In the genomic region with DNA sequence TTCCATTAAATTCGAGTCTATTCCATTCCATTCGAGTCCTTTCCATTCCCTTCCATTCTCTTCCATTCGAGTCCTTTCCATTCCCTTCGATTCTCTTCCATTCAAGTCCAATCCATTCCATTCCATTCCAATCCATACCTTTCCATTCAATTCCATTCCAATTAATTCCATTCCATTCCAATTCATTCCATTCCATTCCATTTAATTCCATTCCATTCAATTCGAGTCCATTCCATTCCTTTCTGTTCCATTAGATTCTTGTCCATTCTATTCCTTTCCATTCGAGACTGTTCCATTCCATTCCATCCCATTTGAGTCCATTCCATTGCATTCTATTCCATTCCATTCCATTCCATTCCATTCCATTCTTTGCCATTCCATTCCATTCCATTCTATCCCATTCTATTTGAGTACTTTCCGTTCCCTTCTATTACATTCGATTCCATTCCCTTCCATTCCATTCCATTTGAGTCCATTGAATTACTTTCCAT, we compare ENCODE assay signal across 37 cellular contexts.
"Had no signal": no experiment of that assay in that cellular context is flagged by ENCODE, and none has a peak within 500 bp of the region (broad histone marks: within the 10 kb centered on the region; RNA-seq: fewer than 3 reads in every experiment).

No MANE protein-coding gene starts in this region.

- H3K4me3 ChIP-seq: adrenal gland, body of pancreas, breast epithelium had no signal

- H3K36me3 ChIP-seq: adrenal gland, brain microvascular endothelial cell, breast epithelium, WERI-Rb-1 had no signal

- H3K27ac Mint-ChIP-seq: activated B cell treated with CpG ODN at 0.5 μM for 24 hours; activated CD4-positive, alpha-beta memory T cell treated with anti-CD3 and anti-CD28 coated beads for 36 hours; activated CD4-positive, alpha-beta T cell treated with anti-CD3 and anti-CD28 coated beads, Interleukin-2, amount 10 ng/mL, durations not matched to agents 24 days and 14 days; activated CD8-positive, alpha-beta T cell treated with anti-CD3 and anti-CD28 coated beads for 36 hours; activated naive CD4-positive, alpha-beta T cell treated with anti-CD3 and anti-CD28 coated beads for 36 hours; activated naive CD4-positive, alpha-beta T cell treated with anti-CD3 and anti-CD28 coated beads, Interleukin-2, amount 50 U/mL, for 72 hours; activated naive CD8-positive, alpha-beta T cell treated with anti-CD3 and anti-CD28 coated beads for 36 hours; activated T-cell treated with anti-CD3 and anti-CD28 coated beads, Interleukin-2, amount 50 U/mL, for 72 hours; activated T-helper 1 cell treated with anti-CD3 and anti-CD28 coated beads, Interleukin-12 subunit alpha, Interleukin-12 subunit beta, Interleukin-2, Interleukin-4 antibody, amounts not matched to agents 30 ng/mL and 10 ng/mL and 1 ng/mL, durations not matched to agents 14 hours and 24 hours and 36 hours; activated T-helper 17 cell treated with anti-CD3 and anti-CD28 coated beads, Interleukin-2, amount 50 U/mL, for 72 hours; T-helper 1 cell treated with Interleukin-12 subunit alpha and Interleukin-12 subunit beta and Interleukin-4 antibody, amounts not matched to agents 30 μg/mL and 1 μg/mL, for 36 hours; T-helper 2 cell treated with Interferon-gamma antibody and Interleukin-4, amounts not matched to agents 5 μg/mL and 100 μg/mL, for 36 hours had no signal

- H3K4me3 Mint-ChIP-seq: activated B cell treated with CpG ODN at 0.5 μM for 24 hours; activated CD4-positive, alpha-beta memory T cell treated with anti-CD3 and anti-CD28 coated beads for 36 hours; activated CD4-positive, alpha-beta T cell treated with anti-CD3 and anti-CD28 coated beads, Interleukin-2, amount 10 ng/mL, durations not matched to agents 24 days and 14 days; activated CD8-positive, alpha-beta T cell treated with anti-CD3 and anti-CD28 coated beads for 36 hours; activated naive CD4-positive, alpha-beta T cell treated with anti-CD3 and anti-CD28 coated beads for 36 hours; activated naive CD8-positive, alpha-beta T cell treated with anti-CD3 and anti-CD28 coated beads for 36 hours; activated T-cell treated with anti-CD3 and anti-CD28 coated beads, Interleukin-2, amount 50 U/mL, for 4 hours; activated T-cell treated with anti-CD3 and anti-CD28 coated beads, Interleukin-2, amount 50 U/mL, for 72 hours; activated T-helper 1 cell treated with anti-CD3 and anti-CD28 coated beads, Interleukin-12 subunit alpha, Interleukin-12 subunit beta, Interleukin-2, Interleukin-4 antibody, amounts not matched to agents 30 ng/mL and 10 ng/mL and 1 ng/mL, durations not matched to agents 14 hours and 24 hours and 36 hours; activated T-helper 17 cell treated with anti-CD3 and anti-CD28 coated beads, Interleukin-2, amount 50 U/mL, for 72 hours; T-helper 1 cell treated with Interleukin-12 subunit alpha and Interleukin-12 subunit beta and Interleukin-4 antibody, amounts not matched to agents 30 μg/mL and 1 μg/mL, for 36 hours; T-helper 2 cell treated with Interferon-gamma antibody and Interleukin-4, amounts not matched to agents 5 μg/mL and 100 μg/mL, for 36 hours had no signal

- DNase-seq: activated B cell treated with CpG ODN at 0.5 μM for 24 hours; activated CD4-positive, alpha-beta memory T cell treated with anti-CD3 and anti-CD28 coated beads for 36 hours; activated CD4-positive, alpha-beta T cell treated with anti-CD3 and anti-CD28 coated beads for 4 hours; activated CD4-positive, alpha-beta T cell treated with anti-CD3 and anti-CD28 coated beads, Interleukin-2, amount 10 ng/mL, durations not matched to agents 24 days and 14 days; activated CD4-positive, alpha-beta T cell treated with anti-CD3 and anti-CD28 coated beads, Interleukin-2, amount 50 U/mL, for 1 hour; activated CD4-positive, alpha-beta T cell treated with anti-CD3 and anti-CD28 coated beads, Interleukin-2, amount 50 U/mL, for 4 hours; activated CD4-positive, CD25-positive, alpha-beta regulatory T cell treated with anti-CD3 and anti-CD28 coated beads, Interleukin-2, amount 50 U/mL, for 72 hours; activated CD8-positive, alpha-beta memory T cell treated with anti-CD3 and anti-CD28 coated beads, Interleukin-2, amount 50 U/mL, for 4 hours; activated CD8-positive, alpha-beta T cell treated with anti-CD3 and anti-CD28 coated beads for 36 hours; activated effector memory CD4-positive, alpha-beta T cell treated with anti-CD3 and anti-CD28 coated beads, Interleukin-2, amount 50 U/mL, for 16 hours; activated gamma-delta T cell treated with Interleukin-2 at 50 U/mL for 16 hours; activated naive CD4-positive, alpha-beta T cell; activated naive CD4-positive, alpha-beta T cell treated with anti-CD3 and anti-CD28 coated beads for 36 hours; activated naive CD4-positive, alpha-beta T cell treated with anti-CD3 and anti-CD28 coated beads, Interleukin-2, amount 50 U/mL, for 16 hours; activated naive CD8-positive, alpha-beta T cell treated with anti-CD3 and anti-CD28 coated beads for 36 hours; activated T-cell treated with anti-CD3 and anti-CD28 coated beads for 4 hours; activated T-cell treated with anti-CD3 and anti-CD28 coated beads, Interleukin-2, amount 50 U/mL, for 1 hour; activated T-cell treated with anti-CD3 and anti-CD28 coated beads, Interleukin-2, amount 50 U/mL, for 4 hours; activated T-cell treated with anti-CD3 and anti-CD28 coated beads, Interleukin-2, amount 50 U/mL, for 72 hours; adrenal gland; amniotic stem cell; aorta; body of pancreas; brain microvascular endothelial cell; central memory CD4-positive, alpha-beta T cell; T-helper 2 cell; T-helper 9 cell; WERI-Rb-1 had no signal

- H3K4me1 ChIP-seq: adrenal gland, body of pancreas, breast epithelium had no signal

- H3K27ac ChIP-seq: adrenal gland, body of pancreas, brain microvascular endothelial cell, breast epithelium, WERI-Rb-1 had no signal

- FAIRE-seq: astrocyte, colon, TTC549 had no signal

- H3K27me3 Mint-ChIP-seq: activated B cell treated with CpG ODN at 0.5 μM for 24 hours; activated CD4-positive, alpha-beta memory T cell treated with anti-CD3 and anti-CD28 coated beads for 36 hours; activated CD4-positive, alpha-beta T cell treated with anti-CD3 and anti-CD28 coated beads, Interleukin-2, amount 10 ng/mL, durations not matched to agents 24 days and 14 days; activated CD8-positive, alpha-beta T cell treated with anti-CD3 and anti-CD28 coated beads for 36 hours; activated naive CD8-positive, alpha-beta T cell treated with anti-CD3 and anti-CD28 coated beads for 36 hours; activated T-helper 17 cell treated with anti-CD3 and anti-CD28 coated beads, Interleukin-2, amount 50 U/mL, for 72 hours had no signal

- H3K4me1 Mint-ChIP-seq: activated B cell treated with CpG ODN at 0.5 μM for 24 hours; activated CD4-positive, alpha-beta T cell treated with anti-CD3 and anti-CD28 coated beads, Interleukin-2, amount 10 ng/mL, durations not matched to agents 24 days and 14 days; activated naive CD8-positive, alpha-beta T cell treated with anti-CD3 and anti-CD28 coated beads for 36 hours; activated T-helper 17 cell treated with anti-CD3 and anti-CD28 coated beads, Interleukin-2, amount 50 U/mL, for 72 hours had no signal

- ATAC-seq: activated CD8-positive, alpha-beta T cell treated with anti-CD3 and anti-CD28 coated beads for 36 hours; activated naive CD4-positive, alpha-beta T cell treated with anti-CD3 and anti-CD28 coated beads, Interleukin-2, amount 50 U/mL, for 72 hours; activated T-cell treated with anti-CD3 and anti-CD28 coated beads, Interleukin-2, amount 50 U/mL, for 4 hours; activated T-cell treated with anti-CD3 and anti-CD28 coated beads, Interleukin-2, amount 50 U/mL, for 72 hours; activated T-helper 17 cell treated with anti-CD3 and anti-CD28 coated beads, Interleukin-2, amount 50 U/mL, for 72 hours; body of pancreas had no signal

- H3K27me3 ChIP-seq: adrenal gland, body of pancreas, brain microvascular endothelial cell, breast epithelium had no signal

- H3K9me3 Mint-ChIP-seq: activated naive CD4-positive, alpha-beta T cell treated with anti-CD3 and anti-CD28 coated beads, Interleukin-2, amount 50 U/mL, for 72 hours; activated T-cell treated with anti-CD3 and anti-CD28 coated beads, Interleukin-2, amount 50 U/mL, for 4 hours; activated T-helper 1 cell treated with anti-CD3 and anti-CD28 coated beads, Interleukin-12 subunit alpha, Interleukin-12 subunit beta, Interleukin-2, Interleukin-4 antibody, amounts not matched to agents 30 ng/mL and 10 ng/mL and 1 ng/mL, durations not matched to agents 14 hours and 24 hours and 36 hours; T-helper 1 cell treated with Interleukin-12 subunit alpha and Interleukin-12 subunit beta and Interleukin-4 antibody, amounts not matched to agents 30 μg/mL and 1 μg/mL, for 36 hours; T-helper 2 cell treated with Interferon-gamma antibody and Interleukin-4, amounts not matched to agents 5 μg/mL and 100 μg/mL, for 36 hours had no signal
